In genomic region chr12:19130224-19131019, GRCh38 we compare ENCODE assay signal across 8 cellular contexts. TPM values are rescaled to one million over a fixed set of nuclear protein-coding genes. Genes with fewer than 3 reads are reported as not detected.
A peak's percentile ranks its signal among the peaks of the same experiment; 100 is the strongest.
DNase-seq lines count a peak whose midpoint lies in the region; ATAC-seq and TF ChIP-seq lines count a peak whose summit lies in the region.

No MANE protein-coding gene starts in this region.

- no peak for TF ChIP-seq CTCF in GM12875 (IDR thresholded peaks at IDR 0.05; ENCODE audit: borderline replicate concordance, insufficient read depth, low read depth, low read length)
- TF ChIP-seq CTCF in adrenal gland (IDR thresholded peaks at IDR 0.05), result no peak

- H2BK5ac ChIP-seq in trophoblast cell (ENCODE audit: low read depth, low read length, poor library complexity), result peak overlapping the region; percentile 65

- H3K18ac ChIP-seq in trophoblast cell (ENCODE audit: low read length), result peak overlapping the region; percentile 70

- peak overlapping the region; percentile 11; the same call in 1 of the 2 replicates for H3K27ac ChIP-seq in ACC112 (ENCODE audit: low read depth, low read length)
- H3K27ac ChIP-seq in adrenal gland, result peak overlapping the region; percentile 58 to 94 (median 91)
- H3K27ac ChIP-seq in trophoblast cell (ENCODE audit: low read depth, low read length), result peak overlapping the region; percentile 76

- peaks cover 15% of the 10 kb centered on the region for H3K4me1 ChIP-seq in ACC112 (ENCODE audit: control insufficient read depth, insufficient read depth, low read length, unreplicated experiment)
- peaks cover 6 to 29% of the 10 kb centered on the region in 2 donors for H3K4me1 ChIP-seq in adrenal gland (replicated peaks in 1 of 2)
- H3K4me1 ChIP-seq in trophoblast cell (ENCODE audit: control insufficient read depth in 1 of 2, insufficient read depth in 2 of 2, low read length in 2 of 2), result no peaks in the 10 kb centered on the region

- peak overlapping the region; percentile 35 for H2BK120ac ChIP-seq in trophoblast cell (ENCODE audit: insufficient read depth, low read length, poor library complexity)

- peak overlapping the region; percentile 79 for H4K91ac ChIP-seq in trophoblast cell (ENCODE audit: low read depth, low read length)

- H3K9ac ChIP-seq in trophoblast cell (ENCODE audit: low read length), result peak overlapping the region; percentile 81

- H3K79me1 ChIP-seq in trophoblast cell (ENCODE audit: low read length), result peaks cover 14% of the 10 kb centered on the region

- no peak for TF ChIP-seq POLR2A in adrenal gland (IDR thresholded peaks at IDR 0.05)

- peak overlapping the region; percentile 46 for H4K12ac ChIP-seq in trophoblast cell (ENCODE audit: low read depth, low read length)

- H3K4me3 ChIP-seq in ACC112 (ENCODE audit: low read depth, low read length) (peak overlapping the region; percentile 93), GM12875 (ENCODE audit: low read depth, low read length) (peak overlapping the region; percentile 16), adrenal gland (peak overlapping the region; percentile 12 to 96 (median 74)), trophoblast cell (ENCODE audit: low read depth, low read length) (peak overlapping the region; percentile 94)

- DNase-seq in NCI-H748 treated with DMSO at 0.1 percent for 48 hours (lab: John Stamatoyannopoulos, UW) (peak; percentile 3), adrenal gland (peak; percentile 25 to 57 (median 50)), left ventricle myocardium superior (peak; percentile 68), trophoblast cell (peak in 1 of 2 donors; percentile 42), SHP77 treated with DMSO at 0.1 percent for 48 hours (lab: John Stamatoyannopoulos, UW) (no peak), MV-4-11 (lab: John Stamatoyannopoulos, UW) (no peak)

- H2AK5ac ChIP-seq in trophoblast cell (ENCODE audit: low read length), result no peak overlapping the region

- H3K23ac ChIP-seq in trophoblast cell (ENCODE audit: low read length), result no peak overlapping the region

- no peaks in the 10 kb centered on the region for H3K27me3 ChIP-seq in ACC112 (ENCODE audit: insufficient read depth, low read length)
- H3K27me3 ChIP-seq in adrenal gland, result no peaks in the 10 kb centered on the region
- no peaks in the 10 kb centered on the region for H3K27me3 ChIP-seq in trophoblast cell (ENCODE audit: insufficient read depth, low read length)

- WGBS in adrenal gland, 4 donors, result 0 to 1% (median 0%) methylated on average over 13 to 61 of the region's 61 CpGs
- WGBS in trophoblast cell (ENCODE audit: extremely low coverage, insufficient coverage, insufficient read length), result no CpG with 5 or more reads among the region's 61 CpGs

- peak overlapping the region; percentile 24 for H3K4ac ChIP-seq in trophoblast cell (ENCODE audit: low read depth, low read length)

- H2AFZ ChIP-seq in ACC112 (ENCODE audit: low read length, unreplicated experiment) (peak overlapping the region; percentile 87), trophoblast cell (ENCODE audit: insufficient read depth, low read length, poor library complexity) (peak overlapping the region; percentile 58)

- H4K8ac ChIP-seq in trophoblast cell (ENCODE audit: low read depth, low read length), result peak overlapping the region; percentile 55

- H3K9me3 ChIP-seq in adrenal gland (replicated peaks in 1 of 3) (peaks cover 0 to 9% (median 9%) of the 10 kb centered on the region in 3 donors), trophoblast cell (ENCODE audit: insufficient read depth, low read depth, low read length) (no peaks in the 10 kb centered on the region)

- H3K4me2 ChIP-seq in trophoblast cell (ENCODE audit: low read length), result peak overlapping the region; percentile 89

- ATAC-seq in left ventricle myocardium superior, result peak; percentile 40

- peak overlapping the region; percentile 10 for H2BK12ac ChIP-seq in trophoblast cell (ENCODE audit: low read length)

- 0 out of 2 replicates have a peak, but pooled peaks cover 10% of the 10 kb centered on the region for H3K36me3 ChIP-seq in ACC112 (ENCODE audit: insufficient read depth, low read length)
- no peaks in the 10 kb centered on the region for H3K36me3 ChIP-seq in adrenal gland (replicated peaks in 1 of 2)
- no peaks in the 10 kb centered on the region for H3K36me3 ChIP-seq in trophoblast cell (ENCODE audit: control insufficient read depth in 1 of 2, insufficient read depth in 2 of 2, low read length in 2 of 2)

- H3K14ac ChIP-seq in trophoblast cell (ENCODE audit: low read length), result peak overlapping the region; percentile 52

- H3K79me2 ChIP-seq in ACC112 (ENCODE audit: control insufficient read depth, insufficient read depth, low read length, unreplicated experiment) (peaks cover 34% of the 10 kb centered on the region), trophoblast cell (ENCODE audit: control insufficient read depth, insufficient read depth, low read length, poor library complexity) (peaks cover 9% of the 10 kb centered on the region)

- intact Hi-C loops in adrenal gland (cut with DNase I) (no loop called here), left ventricle myocardium superior (cut with micrococcal nuclease) (no loop called here)

RNA-seq across cellular contexts. Expression of gene PLEKHA5, which starts 0.9 kb away (rescaled TPM):
- total RNA-seq in adrenal gland (100 to 1,000 TPM in 4 of 8 donors, 10 to 100 TPM in 4; 26.1 to 165 (median 99.3) TPM), left ventricle myocardium superior (62.5 TPM)
- 10 to 100 TPM; 32.4 to 60.5 (median 47.5) TPM for polyA plus RNA-seq in adrenal gland
- 33.8 and 35.6 TPM in 2 replicates for polyA plus RNA-seq in trophoblast cell (2013)

Comparison
In these comparisons a context has a peak if more than half of its experiments do, and no peak if none do; other contexts are left out.
1. H3K27ac ChIP-seq: peak in every context shown above with its lines; median percentile 91 in adrenal gland; 76 in trophoblast cell; 11 in ACC112.
2. H3K4me3 ChIP-seq: peak in every context shown above with its lines; median percentile 94 in trophoblast cell; 93 in ACC112; 74 in adrenal gland; 16 in GM12875.
3. DNase-seq: peak in NCI-H748 treated with DMSO at 0.1 percent for 48 hours (single experiment), adrenal gland (7 of 7) and left ventricle myocardium superior (single experiment); none in SHP77 treated with DMSO at 0.1 percent for 48 hours (single experiment) and MV-4-11 (single experiment).